Comparison of ENCODE assay signal across 8 cellular contexts in the genomic region with DNA sequence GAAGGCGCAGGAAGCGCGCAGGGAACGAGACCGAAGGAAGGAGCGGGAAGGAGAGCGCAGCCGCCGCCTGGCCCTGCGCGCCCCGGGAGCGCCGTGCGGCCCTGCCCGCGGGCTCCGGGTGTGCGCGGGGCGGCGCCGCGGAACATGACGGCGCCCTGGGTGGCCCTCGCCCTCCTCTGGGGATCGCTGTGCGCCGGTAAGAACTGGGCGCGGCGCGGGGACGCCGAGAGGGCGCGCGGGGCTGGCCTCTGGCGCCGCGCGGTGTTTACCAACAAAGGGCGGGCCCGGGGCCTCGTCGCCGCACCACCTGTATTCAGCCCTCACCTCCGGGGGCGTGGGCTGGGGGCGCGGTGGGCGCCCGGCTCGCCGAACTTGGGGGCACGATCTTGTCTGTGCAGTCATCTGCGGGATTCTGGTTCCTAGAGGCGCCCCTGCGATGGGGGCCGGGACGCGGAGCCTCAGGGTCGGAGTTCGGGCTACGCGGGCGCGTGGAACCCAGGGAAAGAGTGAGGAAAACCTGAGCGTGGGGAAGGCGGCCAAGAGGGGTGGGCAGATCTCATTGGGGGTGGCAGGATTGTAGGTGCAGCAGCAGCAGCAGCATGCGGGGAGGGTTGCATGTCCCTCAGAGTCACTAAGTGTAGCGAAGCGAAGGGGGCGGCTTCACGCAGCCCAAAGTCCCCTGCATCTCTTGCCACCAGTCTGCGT. TPM values are rescaled to one million over a fixed set of nuclear protein-coding genes. Genes with fewer than 3 reads are reported as not detected.
A peak's percentile ranks its signal among the peaks of the same experiment; 100 is the strongest.
DNase-seq lines count a peak whose midpoint lies in the region; ATAC-seq and TF ChIP-seq lines count a peak whose summit lies in the region.

No MANE protein-coding gene starts in this region.

- BruUV-seq in Panc1 (replicated peaks; lab: Mats Ljungman, UMichigan), result no TSS peak

- ATAC-seq in HG02642 (IDR thresholded peaks at IDR 0.05; ENCODE audit: poor library complexity, unreplicated experiment) (peak; percentile 33), Panc1 (peak; percentile 42), body of pancreas (peak; percentile 45)

- peak overlapping the region; percentile 100 for H3K9ac ChIP-seq in iPS-20b (ENCODE audit: low read depth, low read length)

- H3K27ac ChIP-seq in Panc1 (ENCODE audit: low read length) (0 out of 2 replicates have a peak overlapping the region, but pooled peaks have one; percentile 23), body of pancreas (peak overlapping the region; percentile 89 to 92 (median 90)), iPS-20b (ENCODE audit: low read length) (peak overlapping the region; percentile 94), skin epidermis (peak overlapping the region; percentile 20 to 89 (median 78))

- DNase-seq in NOMO-1 treated with dmso at 0.1 percent for 144 hours (lab: John Stamatoyannopoulos, UW; ENCODE audit: unreplicated experiment) (peak; percentile 10), NOMO-1 treated with DMSO at 0.1 percent for 48 hours (lab: John Stamatoyannopoulos, UW; ENCODE audit: unreplicated experiment) (no peak), Panc1 (ENCODE audit: low read depth, low spot score) (no peak), body of pancreas (peak; percentile 42 to 62 (median 50)), GDM1 (lab: John Stamatoyannopoulos, UW) (no peak)

- H3K27me3 ChIP-seq in Panc1 (ENCODE audit: control insufficient read depth, insufficient read depth, low read length), result no peaks in the 10 kb centered on the region
- H3K27me3 ChIP-seq in body of pancreas, result no peaks in the 10 kb centered on the region
- no peaks in the 10 kb centered on the region for H3K27me3 ChIP-seq in iPS-20b (ENCODE audit: insufficient read depth, low read length)

- H3K4me1 ChIP-seq in Panc1 (ENCODE audit: control insufficient read depth, insufficient read depth, low read length) (peaks cover 5% of the 10 kb centered on the region; the same call in 1 of the 2 replicates), body of pancreas (peaks cover 51% of the 10 kb centered on the region), iPS-20b (ENCODE audit: insufficient read depth, low read length) (peaks cover 17% of the 10 kb centered on the region)

- WGBS in body of pancreas, 2 donors, result 0 to 2% methylated on average over 15 to 71 of the region's 77 CpGs

- H3K36me3 ChIP-seq in Panc1 (ENCODE audit: control insufficient read depth, insufficient read depth, low read length), result no peaks in the 10 kb centered on the region
- H3K36me3 ChIP-seq in body of pancreas (replicated peaks in 1 of 2; ENCODE audit: insufficient read depth in 1 of 2, low read depth in 2 of 2), result no peaks in the 10 kb centered on the region
- H3K36me3 ChIP-seq in iPS-20b (ENCODE audit: insufficient read depth, low read depth, low read length), result no peaks in the 10 kb centered on the region

- CTCF ChIA-PET in Panc1 (lab: Charles Lee), result no interaction called here

- POLR2A ChIA-PET in Panc1 (lab: Charles Lee), result no interaction called here

- H3K4me3 ChIP-seq in Panc1 (ENCODE audit: low read depth in 2 of 2, low read length in 2 of 2), result peak overlapping the region; percentile 56 to 66
- H3K4me3 ChIP-seq in body of pancreas, result peak overlapping the region; percentile 48 to 62
- H3K4me3 ChIP-seq in iPS-20b (ENCODE audit: low read length), result peak overlapping the region; percentile 93
- peak overlapping the region; percentile 51 to 73 (median 67) for H3K4me3 ChIP-seq in skin epidermis

- peak in 2 of 3 donors; percentile 20 to 25 for TF ChIP-seq POLR2A in body of pancreas (IDR thresholded peaks at IDR 0.05)

- in situ Hi-C loops in Panc1 (cut with HindIII; ENCODE audit: low pct_unique_long_range_greater_than_20kb, low sequenced_read_pairs), result no loop called here

- H3K9me3 ChIP-seq in Panc1 (ENCODE audit: control insufficient read depth, insufficient read depth, low read depth, low read length), result no peaks in the 10 kb centered on the region
- H3K9me3 ChIP-seq in body of pancreas, result no peaks in the 10 kb centered on the region
- H3K9me3 ChIP-seq in iPS-20b (ENCODE audit: insufficient read depth, low read depth, low read length), result no peaks in the 10 kb centered on the region

- TF ChIP-seq CTCF in Panc1 (IDR thresholded peaks at IDR 0.05) (no peak), body of pancreas (IDR thresholded peaks at IDR 0.05) (peak in 1 of 7 experiments; percentile 10)

- intact Hi-C loops in Panc1 (cut with micrococcal nuclease; ENCODE audit: unreplicated experiment), result no loop called here
- intact Hi-C loops in body of pancreas (cut with DNase I), result no loop called here

RNA-seq across cellular contexts. Expression of a gene that starts 0.6 kb away (rescaled TPM):
- 2.8 TPM for total RNA-seq in Panc1 (2021; ENCODE audit: unreplicated experiment)
- polyA plus RNA-seq in Panc1 (2012; ENCODE audit: insufficient read length), result 1.5 TPM
- total RNA-seq in body of pancreas, result 10 to 100 TPM in 1 of 2 donors, 1 to 10 TPM in 1; 7.3 to 18.1 TPM

RNA-seq across cellular contexts. Expression of a gene that starts 41.8 kb away (rescaled TPM):
- 12.5 TPM for total RNA-seq in Panc1 (2021; ENCODE audit: unreplicated experiment)
- 2.9 TPM for polyA plus RNA-seq in Panc1 (2012; ENCODE audit: insufficient read length)
- total RNA-seq in body of pancreas, result 10 to 100 TPM; 10.5 to 13.5 TPM

Comparison
In these comparisons a context has a peak if more than half of its experiments do, and no peak if none do; other contexts are left out.
1. DNase-seq: peak in NOMO-1 treated with dmso at 0.1 percent for 144 hours (single experiment) and body of pancreas (4 of 4); none in NOMO-1 treated with DMSO at 0.1 percent for 48 hours (single experiment), Panc1 (single experiment) and GDM1 (single experiment).
2. H3K27ac ChIP-seq: peak in every context shown above with its lines; median percentile 94 in iPS-20b; 90 in body of pancreas; 78 in skin epidermis; 23 in Panc1.
3. Peak in every context shown above with its lines, with median percentiles within 50 percentile points of each other: ATAC-seq and H3K4me3 ChIP-seq.